22 cellular contexts compared by ENCODE assay signal in the genomic region with DNA sequence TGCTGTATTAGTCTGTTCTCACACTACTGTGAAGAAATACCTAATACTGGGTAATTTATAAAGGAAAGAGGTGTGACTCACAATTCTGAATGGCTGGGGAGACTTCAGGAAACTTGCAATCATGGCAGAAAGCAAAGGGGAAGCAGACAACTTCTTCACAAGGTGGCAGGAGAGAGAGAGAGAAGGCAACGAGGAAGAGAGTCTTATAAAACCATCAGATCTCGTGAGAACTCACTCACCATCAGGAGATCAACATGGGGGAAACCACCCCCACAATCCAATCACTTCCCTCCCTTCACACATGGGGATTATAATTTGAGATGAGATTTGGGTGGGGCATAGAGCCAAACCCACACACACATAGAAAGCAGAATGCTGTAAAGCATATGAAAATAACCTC.
A peak's percentile ranks its signal among the peaks of the same experiment; 100 is the strongest.
DNase-seq lines count a peak whose midpoint lies in the region; TF ChIP-seq lines count a peak whose summit lies in the region.
"Had no signal": no experiment of that assay in that cellular context is flagged by ENCODE, and none has a peak within 500 bp of the region (broad histone marks: within the 10 kb centered on the region; RNA-seq: fewer than 3 reads in every experiment).

No MANE protein-coding gene starts in this region.

- TF ChIP-seq CTCF in OCI-LY1 (IDR thresholded peaks at IDR 0.05; ENCODE audit: low read length) (no peak), choroid plexus epithelial cell (conservative IDR thresholded peaks at IDR 0.05; ENCODE audit: low read depth, low read length) (no peak), testis (IDR thresholded peaks at IDR 0.05) (no peak)

- DNase-seq in EH (ENCODE audit: low read depth) (peak; percentile 3), Karpas-422 (peak; percentile 88), choroid plexus epithelial cell (ENCODE audit: low read depth) (peak; percentile 2), testis (no peak), SW 1271 (lab: John Stamatoyannopoulos, UW) (no peak), T1000 (lab: John Stamatoyannopoulos, UW) (no peak), superior temporal gyrus (ENCODE audit: extremely low spot score) (no peak)
- DNase-seq: BE2C; CD4-positive, alpha-beta memory T cell; DMS153; EL; Kasumi-1; NCI-H1417; NCI-H187; NCI-H2107; NCI-H510A treated with DMSO at 0.1 percent for 48 hours; NCI-H774; Peyer's patch; Right ventricle myocardium superior; T-cell had no signal

- TF ChIP-seq POLR2A in testis (IDR thresholded peaks at IDR 0.05), result no peak

- WGBS in testis, 2 donors, result 68 to 75% methylated on average over 2 of the region's 2 CpGs

- H3K27me3 ChIP-seq in Karpas-422 (ENCODE audit: low read length) (no peaks in the 10 kb centered on the region), OCI-LY1 (ENCODE audit: insufficient read depth, low read length) (no peaks in the 10 kb centered on the region), testis (no peaks in the 10 kb centered on the region)
- H3K27me3 ChIP-seq: BE2C, Peyer's patch had no signal

- H4K20me1 ChIP-seq in Karpas-422 (ENCODE audit: insufficient read depth, low read depth, low read length) (no peaks in the 10 kb centered on the region), OCI-LY1 (ENCODE audit: insufficient read depth, low read length) (no peaks in the 10 kb centered on the region)

- H3K36me3 ChIP-seq in Karpas-422 (ENCODE audit: insufficient read depth, low read length) (peaks cover 5% of the 10 kb centered on the region; the same call in 1 of the 2 replicates), OCI-LY1 (ENCODE audit: insufficient read depth, low read length) (peaks cover 6% of the 10 kb centered on the region; the same call in 1 of the 2 replicates), testis (ENCODE audit: low read depth, missing control alignments) (no peaks in the 10 kb centered on the region)
- H3K36me3 ChIP-seq: BE2C, Peyer's patch had no signal

- H3K4me3 ChIP-seq in Karpas-422 (ENCODE audit: low read length), result peak overlapping the region; percentile 17; the same call in 1 of the 2 replicates
- H3K4me3 ChIP-seq in OCI-LY1 (ENCODE audit: low read depth, low read length, poor library complexity, severe bottlenecking), result no peak overlapping the region
- H3K4me3 ChIP-seq in choroid plexus epithelial cell (ENCODE audit: low read depth, low read length), result no peak overlapping the region
- no peak overlapping the region for H3K4me3 ChIP-seq in testis
- H3K4me3 ChIP-seq: GM23338, Peyer's patch had no signal

- H3K4me1 ChIP-seq in Karpas-422 (ENCODE audit: low read length) (peaks cover 73% of the 10 kb centered on the region), OCI-LY1 (ENCODE audit: insufficient read depth, low read length, severe bottlenecking) (peaks cover 7% of the 10 kb centered on the region), testis (no peaks in the 10 kb centered on the region)
- H3K4me1 ChIP-seq: BE2C, Peyer's patch had no signal

- peak overlapping the region; percentile 96 for H3K27ac ChIP-seq in Karpas-422 (ENCODE audit: low read length)
- no peak overlapping the region for H3K27ac ChIP-seq in OCI-LY1 (ENCODE audit: low read depth, low read length, poor library complexity, severe bottlenecking)
- H3K27ac ChIP-seq in testis, result no peak overlapping the region
- H3K27ac ChIP-seq: Peyer's patch had no signal

- no peaks in the 10 kb centered on the region for H3F3A ChIP-seq in OCI-LY1 (ENCODE audit: insufficient read depth, low read length)

- H3K9ac ChIP-seq in Karpas-422 (ENCODE audit: low read length), result peak overlapping the region; percentile 4; the same call in 1 of the 2 replicates
- no peak overlapping the region for H3K9ac ChIP-seq in OCI-LY1 (ENCODE audit: low read length)

- intact Hi-C loops in testis (cut with DNase I; ENCODE audit: low total_unique reads), result no loop called here

- H3K9me3 ChIP-seq in Karpas-422 (ENCODE audit: low read length) (no peaks in the 10 kb centered on the region; the same call in 1 of the 2 replicates), OCI-LY1 (ENCODE audit: low read length) (0 out of 2 replicates have a peak, but pooled peaks cover 10% of the 10 kb centered on the region), testis (no peaks in the 10 kb centered on the region)
- H3K9me3 ChIP-seq: BE2C, Peyer's patch had no signal

- H3K79me2 ChIP-seq in Karpas-422 (ENCODE audit: low read length), result no peaks in the 10 kb centered on the region
- H3K79me2 ChIP-seq in OCI-LY1 (ENCODE audit: insufficient read depth, low read length), result no peaks in the 10 kb centered on the region

- H2AFZ ChIP-seq in Karpas-422 (ENCODE audit: low read length), result 0 out of 2 replicates have a peak overlapping the region, but pooled peaks have one; percentile 6
- H2AFZ ChIP-seq in OCI-LY1 (ENCODE audit: low read length), result 0 out of 2 replicates have a peak overlapping the region, but pooled peaks have one; percentile 61

- H3K9me2 ChIP-seq in Karpas-422 (replicated peaks; ENCODE audit: insufficient read depth, low read length) (no peaks in the 10 kb centered on the region), OCI-LY1 (ENCODE audit: low read depth, low read length) (no peaks in the 10 kb centered on the region)

- H3K4me2 ChIP-seq in Karpas-422 (ENCODE audit: low read depth, low read length, poor library complexity, severe bottlenecking) (peak overlapping the region; percentile 34), OCI-LY1 (ENCODE audit: low read length) (no peak overlapping the region)
- H3K4me2 ChIP-seq: GM23338 had no signal

Comparison
In these comparisons a context has a peak if more than half of its experiments do, and no peak if none do; other contexts are left out.
1. DNase-seq: peak in EH (single experiment), Karpas-422 (single experiment) and choroid plexus epithelial cell (single experiment); none in testis (single experiment), SW 1271 (0 of 2), T1000 (single experiment) and superior temporal gyrus (single experiment).